Comparison of ENCODE assay signal across 16 cellular contexts in the genomic region with DNA sequence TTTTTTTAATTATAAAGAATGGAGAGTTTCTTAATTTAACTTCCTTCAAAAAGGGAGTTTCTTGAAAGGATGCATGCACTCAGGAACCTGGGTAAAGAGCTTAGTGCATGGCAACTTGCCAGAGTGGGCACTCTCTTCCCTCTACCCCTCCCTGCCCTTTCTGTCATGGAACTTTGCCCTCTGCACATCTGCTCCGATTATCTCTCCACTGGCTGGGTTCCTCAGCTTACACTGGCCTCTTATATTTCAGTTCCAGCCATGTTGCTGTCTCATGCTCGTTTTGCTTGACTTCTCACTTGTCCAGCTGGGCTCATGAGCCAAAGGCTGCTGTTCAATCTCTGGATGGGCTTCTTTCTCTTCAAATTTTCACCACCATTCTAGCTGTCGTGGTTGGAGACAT.
DNase-seq lines count a peak whose midpoint lies in the region; ATAC-seq, FAIRE-seq and TF ChIP-seq lines count a peak whose summit lies in the region.
"Had no signal": no experiment of that assay in that cellular context is flagged by ENCODE, and none has a peak within 500 bp of the region (broad histone marks: within the 10 kb centered on the region; RNA-seq: fewer than 3 reads in every experiment).

No MANE protein-coding gene starts in this region.

- ATAC-seq in left colon (no peak), body of pancreas (no peak)
- ATAC-seq: HCT116 had no signal

- peak; percentile 1 for DNase-seq in NCI-H748 treated with DMSO at 0.1 percent for 48 hours (lab: John Stamatoyannopoulos, UW)
- no peak for DNase-seq in NCI-H748 (lab: John Stamatoyannopoulos, UW; ENCODE audit: unreplicated experiment)
- DNase-seq in RPMI8226, result peak; percentile 8
- peak in 38 of 42 donors; percentile 6 to 82 (median 46) for DNase-seq in head of caudate nucleus
- DNase-seq in substantia nigra (lab: John Stamatoyannopoulos, UW), result peak in 18 of 49 donors; percentile 6 to 75 (median 28)
- DNase-seq in left colon, result no peak
- no peak for DNase-seq in body of pancreas
- DNase-seq in H54 (ENCODE audit: insufficient read length, low spot score), result no peak
- DNase-seq: CD4-positive, alpha-beta T cell; NCI-H1417 treated with DMSO at 0.1 percent for 48 hours; NCI-H1930; NCI-H2171 treated with DMSO at 0.1 percent for 48 hours; NCI-H526; PC-9 had no signal

- no peak for FAIRE-seq in H54 (lab: Jason Lieb, UNC)

- no peaks in the 10 kb centered on the region for H3K27me3 ChIP-seq in body of pancreas

- no peaks in the 10 kb centered on the region for H3K9me3 ChIP-seq in body of pancreas

- no peak overlapping the region for H3K4me3 ChIP-seq in body of pancreas
- H3K4me3 ChIP-seq: PC-9 had no signal

- TF ChIP-seq POLR2A in body of pancreas (IDR thresholded peaks at IDR 0.05) (no peak), H54 (IDR thresholded peaks at IDR 0.05; ENCODE audit: low read depth, low read length) (no peak)

- TF ChIP-seq CTCF in body of pancreas (IDR thresholded peaks at IDR 0.05), result no peak

- no peaks in the 10 kb centered on the region for H3K36me3 ChIP-seq in body of pancreas (replicated peaks in 1 of 2; ENCODE audit: insufficient read depth in 1 of 2, low read depth in 2 of 2)

- intact Hi-C loops in head of caudate nucleus (cut with DNase I), result no loop called here
- intact Hi-C loops in left colon (cut with DNase I, micrococcal nuclease), result no loop called here
- intact Hi-C loops in body of pancreas (cut with DNase I), result no loop called here

- H3K27ac ChIP-seq in substantia nigra (ENCODE audit: low read depth, low read length, poor library complexity, severe bottlenecking), result peak overlapping the region; percentile 37
- H3K27ac ChIP-seq in body of pancreas, result no peak overlapping the region
- H3K27ac ChIP-seq: HL-60, PC-9 had no signal

- no peaks in the 10 kb centered on the region for H3K4me1 ChIP-seq in body of pancreas

- 41 to 65% methylated on average over 3 of the region's 3 CpGs for WGBS in body of pancreas, 2 donors

Comparison
In these comparisons a context has a peak if more than half of its experiments do, and no peak if none do; other contexts are left out.
1. DNase-seq: peak in NCI-H748 treated with DMSO at 0.1 percent for 48 hours (single experiment), RPMI8226 (single experiment) and head of caudate nucleus (38 of 42); none in NCI-H748 (single experiment), left colon (0 of 2), body of pancreas (0 of 4) and H54 (single experiment).